8 cellular contexts compared by ENCODE assay signal in genomic region chr14:24298892-24299254, GRCh38. TPM values are rescaled to one million over a fixed set of nuclear protein-coding genes. Genes with fewer than 3 reads are reported as not detected.
DNase-seq lines count a peak whose midpoint lies in the region; ATAC-seq and TF ChIP-seq lines count a peak whose summit lies in the region.

No MANE protein-coding gene starts in this region.

- H3K4me1 ChIP-seq in cardiac muscle cell (ENCODE audit: low read depth) (peaks cover 7% of the 10 kb centered on the region), OCI-LY3 (ENCODE audit: low read length) (peaks cover 27% of the 10 kb centered on the region), mucosa of rectum (ENCODE audit: control insufficient read depth in 2 of 2, insufficient read depth in 2 of 2, low read length in 2 of 2) (peaks cover 18% of the 10 kb centered on the region in 2 donors)

- peak overlapping the region; percentile 97 for H3K4me2 ChIP-seq in OCI-LY3 (ENCODE audit: low read length)

- H3K36me3 ChIP-seq in cardiac muscle cell, result peaks cover 17% of the 10 kb centered on the region
- peaks cover 30% of the 10 kb centered on the region for H3K36me3 ChIP-seq in OCI-LY3 (replicated peaks; ENCODE audit: low read depth, low read length)
- H3K36me3 ChIP-seq in mucosa of rectum (ENCODE audit: control insufficient read depth in 2 of 2, insufficient read depth in 2 of 2, low read length in 2 of 2), result peaks cover 32 to 37% of the 10 kb centered on the region in 2 donors

- H3K79me2 ChIP-seq in OCI-LY3 (ENCODE audit: low read length), result peaks cover 20% of the 10 kb centered on the region

- H3K4me3 ChIP-seq in cardiac muscle cell (peak overlapping the region; percentile 69), OCI-LY3 (ENCODE audit: low read length) (peak overlapping the region; percentile 98), dorsolateral prefrontal cortex (peak overlapping the region; percentile 68 to 100 (median 96)), mucosa of rectum (ENCODE audit: low read length in 2 of 2) (peak overlapping the region; percentile 84 to 91)

- no peak for ATAC-seq in Right ventricle myocardium inferior
- ATAC-seq in HG02759 (IDR thresholded peaks at IDR 0.05; ENCODE audit: unreplicated experiment), result no peak

- intact Hi-C loops in Right ventricle myocardium inferior (cut with DNase I) (loop anchor here (2.0 to 5.0 kb wide), 2 partner anchors 26 to 112 kb away; partner anchors contain the start of gene IPO4), dorsolateral prefrontal cortex (cut with DNase I) (loop anchor here in 1 of 2 donors (2.0 to 5.0 kb wide), 2 partner anchors 28 to 242 kb away; partner anchors contain the start of gene RABGGTA)

- H3K27me3 ChIP-seq in cardiac muscle cell (no peaks in the 10 kb centered on the region), OCI-LY3 (ENCODE audit: low read depth, low read length) (no peaks in the 10 kb centered on the region), dorsolateral prefrontal cortex (no peaks in the 10 kb centered on the region), mucosa of rectum (ENCODE audit: control insufficient read depth in 2 of 2, insufficient read depth in 2 of 2, low read length in 2 of 2) (no peaks in the 10 kb centered on the region)

- H2AFZ ChIP-seq in OCI-LY3 (ENCODE audit: low read depth, low read length), result no peak overlapping the region; the same call in 1 of the 2 replicates

- no peaks in the 10 kb centered on the region for H4K20me1 ChIP-seq in OCI-LY3 (ENCODE audit: insufficient read depth, low read length)

- no peaks in the 10 kb centered on the region for H3K9me3 ChIP-seq in cardiac muscle cell (ENCODE audit: low read depth)
- no peaks in the 10 kb centered on the region for H3K9me3 ChIP-seq in OCI-LY3 (ENCODE audit: insufficient read depth, low read length)
- H3K9me3 ChIP-seq in mucosa of rectum (ENCODE audit: control insufficient read depth in 2 of 2, low read length in 2 of 2), result no peaks in the 10 kb centered on the region

- TF ChIP-seq CTCF in cardiac muscle cell (IDR thresholded peaks at IDR 0.05; ENCODE audit: low read depth, low read length) (no peak), OCI-LY3 (IDR thresholded peaks at IDR 0.05; ENCODE audit: low read depth, low read length) (no peak), dorsolateral prefrontal cortex (IDR thresholded peaks at IDR 0.05 in 54 of 56, conservative IDR thresholded peaks at IDR 0.05 in 2 of 56; ENCODE audit: low read depth in 1 of 56, partially characterized antibody in 56 of 56) (no peak)

- DNase-seq in cardiac muscle cell (ENCODE audit: low read depth in 1 of 2, low spot score in 1 of 2) (peak in 1 of 2 donors; percentile 27), Right ventricle myocardium inferior (ENCODE audit: missing footprints) (no peak), dorsolateral prefrontal cortex (peak in 3 of 10 donors; percentile 51 to 66 (median 53)), NCI-H1105 treated with DMSO at 0.1 percent for 48 hours (lab: John Stamatoyannopoulos, UW) (no peak), medulla oblongata (ENCODE audit: extremely low spot score) (no peak)

- H3K9ac ChIP-seq in OCI-LY3 (ENCODE audit: low read length) (peak overlapping the region; percentile 74), mucosa of rectum (ENCODE audit: low read depth in 1 of 2, low read length in 2 of 2) (peak overlapping the region; percentile 93 to 94)

- no peak overlapping the region for H3K27ac ChIP-seq in cardiac muscle cell
- H3K27ac ChIP-seq in OCI-LY3 (ENCODE audit: low read length), result no peak overlapping the region
- H3K27ac ChIP-seq in dorsolateral prefrontal cortex, result peak overlapping the region in 39 of 59 donors; percentile 55 to 91 (median 79)
- peak overlapping the region; percentile 90 to 91 for H3K27ac ChIP-seq in mucosa of rectum (ENCODE audit: low read depth in 2 of 2, low read length in 2 of 2)

RNA-seq across cellular contexts. Expression of gene DHRS1, which starts 0.7 kb away (rescaled TPM):
- total RNA-seq in cardiac muscle cell, result 43.2 and 54.3 TPM in 2 replicates
- polyA plus RNA-seq in cardiac muscle cell, result 53.5 and 58.1 TPM in 2 replicates
- total RNA-seq in Right ventricle myocardium inferior, result 8.3 TPM
- 10 to 100 TPM; 14.1 to 34.4 (median 22.4) TPM for total RNA-seq in dorsolateral prefrontal cortex

RNA-seq across cellular contexts. Expression of gene NOP9, which starts 0.8 kb away (rescaled TPM):
- total RNA-seq in cardiac muscle cell, result 13.5 and 15.7 TPM in 2 replicates
- polyA plus RNA-seq in cardiac muscle cell, result 2.7 and 4.3 TPM in 2 replicates
- total RNA-seq in Right ventricle myocardium inferior, result 23.0 TPM
- total RNA-seq in dorsolateral prefrontal cortex, result 10 to 100 TPM; 21.2 to 33.3 (median 26.9) TPM

RNA-seq across cellular contexts. Expression of gene CIDEB, which starts 8.9 kb away (rescaled TPM):
- not detected in 2 replicates for total RNA-seq in cardiac muscle cell
- not detected in 2 replicates for polyA plus RNA-seq in cardiac muscle cell
- 4.3 TPM for total RNA-seq in Right ventricle myocardium inferior
- 1 to 10 TPM in 115 of 120 experiments, under 1 TPM in 5; 0.57 to 6.4 (median 2.2) TPM for total RNA-seq in dorsolateral prefrontal cortex

RNA-seq across cellular contexts. Expression of gene LTB4R2, which starts 11.1 kb away (rescaled TPM):
- 7.6 and 15.1 TPM in 2 replicates for total RNA-seq in cardiac muscle cell
- polyA plus RNA-seq in cardiac muscle cell, result 0.17 and 1.8 TPM in 2 replicates
- total RNA-seq in Right ventricle myocardium inferior, result 0.57 TPM
- 1 to 10 TPM; 1.7 to 5.6 (median 3.1) TPM for total RNA-seq in dorsolateral prefrontal cortex

RNA-seq across cellular contexts. Expression of gene LTB4R, which starts 12.4 kb away (rescaled TPM):
- total RNA-seq in cardiac muscle cell, result 8.5 and 8.8 TPM in 2 replicates
- 2.0 and 2.7 TPM in 2 replicates for polyA plus RNA-seq in cardiac muscle cell
- 2.1 TPM for total RNA-seq in Right ventricle myocardium inferior
- total RNA-seq in dorsolateral prefrontal cortex, result 1 to 10 TPM; 1.1 to 7.0 (median 2.7) TPM

Comparison
In these comparisons a context has a peak if more than half of its experiments do, and no peak if none do; other contexts are left out.
1. H3K27ac ChIP-seq: peak in dorsolateral prefrontal cortex (39 of 59) and mucosa of rectum (2 of 2); none in cardiac muscle cell (single experiment) and OCI-LY3 (single experiment).
2. Peak in every context shown above with its lines, with median percentiles within 50 percentile points of each other: H3K4me3 ChIP-seq.